ENCODE assay signal across 16 cellular contexts in the genomic region with DNA sequence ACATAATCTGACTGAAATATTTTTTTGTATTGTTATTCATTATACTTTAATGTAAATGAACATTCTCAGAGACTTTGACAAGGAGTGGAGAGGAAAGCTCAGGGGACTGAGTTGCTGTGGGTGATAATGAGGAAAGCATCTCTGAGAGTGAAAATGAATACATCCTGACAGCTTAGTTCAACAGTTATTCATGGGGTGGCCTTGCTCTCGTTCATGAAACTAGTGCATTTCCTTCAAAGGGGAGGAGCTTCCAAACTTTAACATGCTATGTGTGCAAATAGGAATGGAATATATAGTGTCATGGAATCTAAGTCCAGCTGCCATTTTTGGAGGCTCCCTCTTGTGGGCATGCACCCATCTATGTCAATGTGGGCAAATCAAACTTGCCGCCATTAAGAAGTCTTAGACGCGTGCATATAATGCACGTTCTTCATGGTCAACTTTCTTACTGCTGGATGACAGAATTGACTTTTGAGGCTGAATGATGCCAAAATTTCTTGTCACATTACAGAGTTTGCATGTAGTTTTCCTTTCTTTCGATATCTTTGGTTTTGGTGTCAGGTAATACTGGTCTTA.
DNase-seq lines count a peak whose midpoint lies in the region; ATAC-seq, FAIRE-seq and TF ChIP-seq lines count a peak whose summit lies in the region.
"Had no signal": no experiment of that assay in that cellular context is flagged by ENCODE, and none has a peak within 500 bp of the region (broad histone marks: within the 10 kb centered on the region; RNA-seq: fewer than 3 reads in every experiment).

No MANE protein-coding gene starts in this region.

- SMC1A ChIA-PET in GM12878 (lab: Charles Lee; ENCODE audit: uncharacterized antibody, unreplicated experiment), result interaction anchor here (0.8 to 5.5 kb wide), 24 partner anchors 8 to 183 kb away, joined by 3 to 110 read pairs (median 6); no protein-coding TSS in a partner anchor

- no peaks in the 10 kb centered on the region for H3K36me3 Mint-ChIP-seq in Caco-2 (ENCODE audit: insufficient read depth, unreplicated experiment)
- H3K36me3 Mint-ChIP-seq: memory B cell; stimulated activated memory B cell treated with anti-CD40 and anti-IgM and Interleukin-4, amounts not matched to agents 10 μg/mL and 1 μg/mL and 100 μg/mL, for 72 hours had no signal

- no peak overlapping the region for H3K4me2 ChIP-seq in A549
- H3K4me2 ChIP-seq in OCI-LY1 (ENCODE audit: low read length), result no peak overlapping the region; the same call in 1 of the 2 replicates
- H3K4me2 ChIP-seq in GM12878 (ENCODE audit: control insufficient read depth, insufficient read depth), result peak overlapping the region; percentile 69

- in situ Hi-C loops in GM12878 (cut with MboI), result no loop called here

- no peak overlapping the region for H2AFZ ChIP-seq in OCI-LY1 (ENCODE audit: low read length)
- no peak overlapping the region for H2AFZ ChIP-seq in GM12878 (ENCODE audit: control insufficient read depth, low read depth, low read length)

- BruUV-seq in Caco-2 (replicated peaks; lab: Mats Ljungman, UMichigan), result no TSS peak
- BruUV-seq in GM12878 (replicated peaks; lab: Mats Ljungman, UMichigan), result no TSS peak

- H3K9me3 ChIP-seq in A549, result no peaks in the 10 kb centered on the region
- H3K9me3 ChIP-seq in Caco-2, result peaks cover 8% of the 10 kb centered on the region
- H3K9me3 ChIP-seq in OCI-LY1 (ENCODE audit: low read length), result peaks cover under 1% of the 10 kb centered on the region; the same call in 1 of the 2 replicates
- H3K9me3 ChIP-seq in GM12878 (replicated peaks; ENCODE audit: control insufficient read depth, insufficient read depth, low read length), result peaks cover 10% of the 10 kb centered on the region

- H3K27me3 Mint-ChIP-seq in Caco-2 (ENCODE audit: insufficient read depth, unreplicated experiment), result no peaks in the 10 kb centered on the region
- H3K27me3 Mint-ChIP-seq: CD4-positive, alpha-beta T cell; IgD-negative memory B cell; memory B cell; stimulated activated memory B cell treated with anti-CD40 and anti-IgM and Interleukin-4, amounts not matched to agents 10 μg/mL and 1 μg/mL and 100 μg/mL, for 72 hours had no signal

- no peaks in the 10 kb centered on the region for H3K9me2 ChIP-seq in OCI-LY1 (ENCODE audit: low read depth, low read length)

- H3K27ac ChIP-seq in A549 (peak overlapping the region; percentile 20 to 58; a peak in 4 of 6 replicates), OCI-LY1 (ENCODE audit: low read depth, low read length, poor library complexity, severe bottlenecking) (no peak overlapping the region), GM12878 (ENCODE audit: control insufficient read depth, insufficient read depth) (0 out of 2 replicates have a peak overlapping the region, but pooled peaks have one; percentile 6)
- H3K27ac ChIP-seq: cardiac muscle cell had no signal

- no peak overlapping the region for H3K4me3 Mint-ChIP-seq in Caco-2 (ENCODE audit: unreplicated experiment)
- H3K4me3 Mint-ChIP-seq: CD4-positive, alpha-beta T cell; memory B cell; stimulated activated memory B cell treated with anti-CD40 and anti-IgM and Interleukin-4, amounts not matched to agents 10 μg/mL and 1 μg/mL and 100 μg/mL, for 72 hours had no signal

- TF ChIP-seq POLR2A in A549 (IDR thresholded peaks at IDR 0.05; ENCODE audit: low read length) (no peak), GM12878 (IDR thresholded peaks at IDR 0.05; ENCODE audit: low read depth, low read length) (no peak)

- H3K4me1 Mint-ChIP-seq in Caco-2 (ENCODE audit: low read depth, unreplicated experiment), result peaks cover 33% of the 10 kb centered on the region

- DNase-seq in A549 (ENCODE audit: low read depth in 1 of 2, low spot score in 1 of 2), result no peak
- no peak for DNase-seq in Caco-2
- no peak for DNase-seq in GM12878 (ENCODE audit: low read depth, low spot score)
- DNase-seq in stimulated activated naive CD4-positive, alpha-beta T cell (lab: John Stamatoyannopoulos, UW), result no peak
- DNase-seq in H4 (ENCODE audit: low spot score), result no peak
- no peak for DNase-seq in cerebellar nuclear complex (lab: John Stamatoyannopoulos, UW)
- DNase-seq: activated CD8-positive, alpha-beta memory T cell treated with anti-CD3 and anti-CD28 coated beads, Interleukin-2, amount 50 U/mL, for 48 hours; CD4-positive, alpha-beta T cell; erythroblast; NCI-H2081 had no signal

- peak overlapping the region; percentile 55 for H3K27ac Mint-ChIP-seq in Caco-2 (ENCODE audit: unreplicated experiment)
- H3K27ac Mint-ChIP-seq: CD4-positive, alpha-beta T cell; IgD-negative memory B cell; memory B cell; stimulated activated memory B cell treated with anti-CD40 and anti-IgM and Interleukin-4, amounts not matched to agents 10 μg/mL and 1 μg/mL and 100 μg/mL, for 72 hours had no signal

- no peak overlapping the region for H3K4me3 ChIP-seq in A549
- no peak overlapping the region for H3K4me3 ChIP-seq in Caco-2 (ENCODE audit: low read depth, low read length)
- no peak overlapping the region for H3K4me3 ChIP-seq in OCI-LY1 (ENCODE audit: low read depth, low read length, poor library complexity, severe bottlenecking)
- H3K4me3 ChIP-seq in GM12878, result no peak overlapping the region
- H3K4me3 ChIP-seq: cardiac muscle cell had no signal

- TF ChIP-seq RAD21 in A549 (conservative IDR thresholded peaks at IDR 0.05 in 1 of 2, IDR thresholded peaks at IDR 0.05 in 1 of 2) (no peak; a peak in 1 of 5 replicates), GM12878 (IDR thresholded peaks at IDR 0.05; ENCODE audit: insufficient read depth, low read depth, low read length) (no peak)

- TF ChIP-seq EP300 in A549 (IDR thresholded peaks at IDR 0.05) (no peak), GM12878 (IDR thresholded peaks at IDR 0.05; ENCODE audit: borderline replicate concordance in 1 of 2, control insufficient read depth in 1 of 2, low read depth in 2 of 2, low read length in 2 of 2) (no peak)

- 97% methylated on average over 6 of the region's 6 CpGs for WGBS in A549 (ENCODE audit: missing lambda C conversion rate)
- WGBS in GM12878 (ENCODE audit: insufficient coverage, insufficient replicate concordance, low lambda C conversion rate, missing lambda C conversion rate), result 74% methylated on average over 6 of the region's 6 CpGs

- peak; percentile 8; the same call in 1 of the 3 replicates for TF ChIP-seq CTCF in A549 (IDR thresholded peaks at IDR 0.05)
- peak in 1 of 2 experiments; percentile 5 for TF ChIP-seq CTCF in Caco-2 (IDR thresholded peaks at IDR 0.05; ENCODE audit: insufficient read depth in 1 of 2, low read depth in 1 of 2, low read length in 1 of 2, severe bottlenecking in 1 of 2, unreplicated experiment in 1 of 2)
- TF ChIP-seq CTCF in OCI-LY1 (IDR thresholded peaks at IDR 0.05; ENCODE audit: low read length), result peak; percentile 36; the same call in 1 of the 2 replicates
- TF ChIP-seq CTCF in GM12878 (IDR thresholded peaks at IDR 0.05 in 2 of 3, conservative IDR thresholded peaks at IDR 0.05 in 1 of 3; ENCODE audit: control insufficient read depth in 2 of 3, extremely low read depth in 1 of 3, insufficient read depth in 1 of 3, low read depth in 3 of 3, low read length in 3 of 3), result peak in 2 of 3 experiments; percentile 7 to 8; a peak in 1 of 6 replicates

- H3K4me1 ChIP-seq in A549, result peaks cover 31% of the 10 kb centered on the region; the same call in 2 of the 3 replicates
- H3K4me1 ChIP-seq in Caco-2, result peaks cover 44% of the 10 kb centered on the region
- H3K4me1 ChIP-seq in OCI-LY1 (ENCODE audit: insufficient read depth, low read length, severe bottlenecking), result peaks cover 14% of the 10 kb centered on the region
- H3K4me1 ChIP-seq in GM12878 (ENCODE audit: control insufficient read depth, insufficient read depth, low read length), result peaks cover 30% of the 10 kb centered on the region

- H4K20me1 ChIP-seq in OCI-LY1 (ENCODE audit: insufficient read depth, low read length) (no peaks in the 10 kb centered on the region), GM12878 (ENCODE audit: control insufficient read depth, insufficient read depth) (no peaks in the 10 kb centered on the region)

- H3K27me3 ChIP-seq in Caco-2 (replicated peaks; ENCODE audit: control insufficient read depth, insufficient read depth, low read length) (no peaks in the 10 kb centered on the region), OCI-LY1 (ENCODE audit: insufficient read depth, low read length) (no peaks in the 10 kb centered on the region), GM12878 (replicated peaks in 1 of 2; ENCODE audit: control insufficient read depth in 2 of 2, insufficient read depth in 2 of 2, low read length in 1 of 2) (no peaks in the 10 kb centered on the region)
- H3K27me3 ChIP-seq: cardiac muscle cell had no signal

- peaks cover 6% of the 10 kb centered on the region for H3K9me3 Mint-ChIP-seq in Caco-2 (ENCODE audit: unreplicated experiment)
- H3K9me3 Mint-ChIP-seq: CD4-positive, alpha-beta T cell; memory B cell had no signal

- no peak for ATAC-seq in A549
- peak; percentile 44 for ATAC-seq in GM12878
- no peak for ATAC-seq in GM19395 (IDR thresholded peaks at IDR 0.05; ENCODE audit: unreplicated experiment)
- ATAC-seq: stimulated activated memory B cell treated with anti-CD40 and anti-IgM and Interleukin-4, amounts not matched to agents 10 μg/mL and 1 μg/mL and 100 μg/mL, for 72 hours had no signal

- no peaks in the 10 kb centered on the region for H3F3A ChIP-seq in OCI-LY1 (ENCODE audit: insufficient read depth, low read length)

- intact Hi-C loops in Caco-2 (cut with micrococcal nuclease; ENCODE audit: unreplicated experiment), result no loop called here
- intact Hi-C loops in GM12878 (cut with micrococcal nuclease; ENCODE audit: unreplicated experiment), result loop anchor here (2.0 kb wide), 1 partner anchor 46 kb away; no protein-coding TSS in a partner anchor

- no peak overlapping the region for H3K9ac ChIP-seq in OCI-LY1 (ENCODE audit: low read length)
- no peak overlapping the region for H3K9ac ChIP-seq in GM12878 (ENCODE audit: control insufficient read depth, insufficient read depth, low read length)

- RAD21 ChIA-PET in GM12878 (lab: Charles Lee; ENCODE audit: unreplicated experiment), result interaction anchor here (0.7 to 5.7 kb wide), 17 partner anchors 9 to 269 kb away, joined by 3 to 86 read pairs (median 4); no protein-coding TSS in a partner anchor

- no peak for FAIRE-seq in A549 (lab: Jason Lieb, UNC)
- FAIRE-seq in GM12878 (lab: Jason Lieb, UNC), result no peak

- H3K79me2 ChIP-seq in OCI-LY1 (ENCODE audit: insufficient read depth, low read length), result no peaks in the 10 kb centered on the region
- H3K79me2 ChIP-seq in GM12878 (ENCODE audit: control insufficient read depth, insufficient read depth, low read length), result no peaks in the 10 kb centered on the region

- POLR2A ChIA-PET in A549 (lab: Yijun Ruan, JAX), result interaction anchor here (0.5 kb wide), 1 partner anchor 77 kb away, joined by 3 read pairs; no protein-coding TSS in a partner anchor
- POLR2A ChIA-PET in Caco-2 (lab: Charles Lee), result interaction anchor here (0.6 to 1.0 kb wide), 2 partner anchors 21 to 181 kb away, joined by 3 read pairs; partner anchors contain the start of gene NEDD9
- POLR2A ChIA-PET in GM12878 (lab: Charles Lee), result interaction anchor here (1.2 to 3.0 kb wide), 3 partner anchors 32 to 52 kb away, joined by 4 to 31 read pairs (median 5); no protein-coding TSS in a partner anchor

- H3K36me3 ChIP-seq in Caco-2 (ENCODE audit: control insufficient read depth, insufficient read depth, low read length) (no peaks in the 10 kb centered on the region), OCI-LY1 (ENCODE audit: insufficient read depth, low read length) (no peaks in the 10 kb centered on the region), GM12878 (ENCODE audit: control insufficient read depth in 2 of 2, insufficient read depth in 2 of 2, low read length in 1 of 2) (no peaks in the 10 kb centered on the region)
- H3K36me3 ChIP-seq: cardiac muscle cell had no signal

- CTCF ChIA-PET in A549 (lab: Yijun Ruan, JAX) (interaction anchor here (1.2 kb wide), 1 partner anchor 209 kb away, joined by 3 read pairs; no protein-coding TSS in a partner anchor), Caco-2 (lab: Charles Lee) (no interaction called here), GM12878 (lab: Yijun Ruan, JAX) (interaction anchor here (0.6 to 3.8 kb wide), 10 partner anchors 11 to 181 kb away, joined by 3 to 25 read pairs (median 4); partner anchors contain the start of gene NEDD9)

Comparison
In these comparisons a context has a peak if more than half of its experiments do, and no peak if none do; other contexts are left out.
1. Of the 24 proteins assayed by ChIP-seq in both GM12878 and A549: peak only in GM12878: none; only in A549: none; in both: CTCF; in neither: 23.